ENCODE assay signal across 14 cellular contexts in the genomic region with DNA sequence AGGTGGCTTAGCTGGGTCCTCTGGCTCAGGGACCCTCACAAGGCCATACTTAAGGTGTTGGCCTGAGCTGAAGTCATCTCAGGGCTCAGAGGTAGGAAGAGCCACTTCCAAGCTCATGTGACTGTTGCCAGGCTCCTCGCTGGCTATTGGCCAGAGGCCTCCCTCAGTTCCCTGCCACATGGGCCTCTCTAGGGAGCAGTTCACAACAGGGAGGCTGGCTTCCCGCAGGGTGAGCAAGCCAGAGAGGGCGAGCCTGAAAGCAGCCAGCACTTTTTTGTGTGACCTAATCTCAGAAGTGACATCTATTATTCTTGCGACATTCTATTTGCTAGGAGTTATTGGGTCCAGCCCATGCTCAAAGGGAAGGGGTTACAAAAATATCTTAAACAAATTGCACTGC.
"Had no signal": no experiment of that assay in that cellular context is flagged by ENCODE, and none has a peak within 500 bp of the region (broad histone marks: within the 10 kb centered on the region; RNA-seq: fewer than 3 reads in every experiment).

No MANE protein-coding gene starts in this region.

- H3K36me3 ChIP-seq: lower lobe of right lung, neural progenitor cell, transverse colon had no signal

- H3K36me3 Mint-ChIP-seq: activated naive CD4-positive, alpha-beta T cell treated with anti-CD3 and anti-CD28 coated beads, Interleukin-2, amount 50 U/mL, for 24 hours; brain; immature natural killer cell; neural progenitor cell; stimulated activated memory B cell treated with anti-CD40 and anti-IgM and Interleukin-4, amounts not matched to agents 10 μg/mL and 1 μg/mL and 100 μg/mL, for 72 hours had no signal

- DNase-seq: activated CD4-positive, alpha-beta T cell treated with anti-CD3 and anti-CD28 coated beads, Interleukin-2, amount 50 U/mL, for 4 hours; activated CD4-positive, CD25-positive, alpha-beta regulatory T cell treated with anti-CD3 and anti-CD28 coated beads, Interleukin-2, amount 50 U/mL, for 72 hours; activated T-cell treated with anti-CD3 and anti-CD28 coated beads, Interleukin-2, amount 50 U/mL, for 1 hour; glutamatergic neuron; immature natural killer cell; lower lobe of right lung; midbrain; retina; transverse colon had no signal

- H3K27ac ChIP-seq: lower lobe of right lung, neural progenitor cell, transverse colon had no signal

- H3K4me1 Mint-ChIP-seq: activated naive CD4-positive, alpha-beta T cell treated with anti-CD3 and anti-CD28 coated beads, Interleukin-2, amount 50 U/mL, for 24 hours; brain; immature natural killer cell had no signal

- H3K4me3 ChIP-seq: lower lobe of right lung, neural progenitor cell, transverse colon had no signal

- H3K27me3 ChIP-seq: neural progenitor cell, transverse colon had no signal

- H3K4me1 ChIP-seq: lower lobe of right lung, transverse colon had no signal

- H3K4me3 Mint-ChIP-seq: activated naive CD4-positive, alpha-beta T cell treated with anti-CD3 and anti-CD28 coated beads, Interleukin-2, amount 50 U/mL, for 24 hours; brain; dendritic cell treated with granulocyte-macrophage colony-stimulating factor and Interleukin-4, amounts not matched to agents 40 ng/mL and 50 ng/mL, for 4 days; immature natural killer cell; neural progenitor cell; stimulated activated memory B cell treated with anti-CD40 and anti-IgM and Interleukin-4, amounts not matched to agents 10 μg/mL and 1 μg/mL and 100 μg/mL, for 72 hours had no signal

- H3K9me3 ChIP-seq: lower lobe of right lung, transverse colon had no signal

- H3K27ac Mint-ChIP-seq: activated naive CD4-positive, alpha-beta T cell treated with anti-CD3 and anti-CD28 coated beads, Interleukin-2, amount 50 U/mL, for 24 hours; brain; dendritic cell treated with granulocyte-macrophage colony-stimulating factor and Interleukin-4, amounts not matched to agents 40 ng/mL and 50 ng/mL, for 4 days; immature natural killer cell; neural progenitor cell; stimulated activated memory B cell treated with anti-CD40 and anti-IgM and Interleukin-4, amounts not matched to agents 10 μg/mL and 1 μg/mL and 100 μg/mL, for 72 hours had no signal

- ATAC-seq: stimulated activated memory B cell treated with anti-CD40 and anti-IgM and Interleukin-4, amounts not matched to agents 10 μg/mL and 1 μg/mL and 100 μg/mL, for 72 hours had no signal

- H3K9me3 Mint-ChIP-seq: activated naive CD4-positive, alpha-beta T cell treated with anti-CD3 and anti-CD28 coated beads, Interleukin-2, amount 50 U/mL, for 24 hours; dendritic cell treated with granulocyte-macrophage colony-stimulating factor and Interleukin-4, amounts not matched to agents 40 ng/mL and 50 ng/mL, for 4 days; immature natural killer cell; neural progenitor cell had no signal

- H3K27me3 Mint-ChIP-seq: brain had no signal
